24 cellular contexts compared by ENCODE assay signal in genomic region chr9:135299239-135299590, GRCh38.
"Had no signal": no experiment of that assay in that cellular context is flagged by ENCODE, and none has a peak within 500 bp of the region (broad histone marks: within the 10 kb centered on the region; RNA-seq: fewer than 3 reads in every experiment).

No MANE protein-coding gene starts in this region.

- DNase-seq: activated CD4-positive, alpha-beta T cell treated with anti-CD3 and anti-CD28 coated beads for 1 hour; activated CD4-positive, alpha-beta T cell treated with anti-CD3 and anti-CD28 coated beads, Interleukin-2, amount 10 ng/mL, durations not matched to agents 24 days and 14 days; activated CD4-positive, alpha-beta T cell treated with anti-CD3 and anti-CD28 coated beads, Interleukin-2, amount 50 U/mL, for 48 hours; activated gamma-delta T cell treated with Interleukin-2 at 50 U/mL for 16 hours; activated naive CD4-positive, alpha-beta T cell treated with anti-CD3 and anti-CD28 coated beads, Interleukin-2, amount 10 ng/mL, durations not matched to agents 7 days and 5 days; activated naive CD8-positive, alpha-beta T cell treated with anti-CD3 and anti-CD28 coated beads for 36 hours; activated T-cell treated with anti-CD3 and anti-CD28 coated beads, Interleukin-2, amount 50 U/mL, for 4 hours; brain microvascular endothelial cell; Karpas-422; MM.1S; NCI-H1105; NCI-H1436; NCI-H1694 treated with DMSO at 0.1 percent for 48 hours; NCI-H2029 treated with DMSO at 0.1 percent for 48 hours; NCI-H345; NCI-H510A; NCI-H526 treated with DMSO at 0.1 percent for 48 hours; PC-9; SIG-M5; T-helper 17 cell; T-helper 9 cell had no signal

- H3K36me3 ChIP-seq: brain microvascular endothelial cell, cardiac muscle cell had no signal

- H3K36me3 Mint-ChIP-seq: activated naive CD4-positive, alpha-beta T cell treated with anti-CD3 and anti-CD28 coated beads, Interleukin-2, amount 10 ng/mL, durations not matched to agents 7 days and 5 days; activated naive CD8-positive, alpha-beta T cell treated with anti-CD3 and anti-CD28 coated beads for 36 hours; WTC11 had no signal

- H3K27me3 ChIP-seq: brain microvascular endothelial cell, cardiac muscle cell had no signal

- H3K27me3 Mint-ChIP-seq: activated CD4-positive, alpha-beta T cell treated with anti-CD3 and anti-CD28 coated beads, Interleukin-2, amount 10 ng/mL, durations not matched to agents 24 days and 14 days; activated naive CD4-positive, alpha-beta T cell treated with anti-CD3 and anti-CD28 coated beads, Interleukin-2, amount 10 ng/mL, durations not matched to agents 7 days and 5 days; activated naive CD8-positive, alpha-beta T cell treated with anti-CD3 and anti-CD28 coated beads for 36 hours had no signal

- H3K4me1 Mint-ChIP-seq: activated CD4-positive, alpha-beta T cell treated with anti-CD3 and anti-CD28 coated beads, Interleukin-2, amount 10 ng/mL, durations not matched to agents 24 days and 14 days; activated naive CD4-positive, alpha-beta T cell treated with anti-CD3 and anti-CD28 coated beads, Interleukin-2, amount 10 ng/mL, durations not matched to agents 7 days and 5 days; T-helper 17 cell had no signal

- H3K4me2 ChIP-seq: PC-9 had no signal

- H3K4me3 Mint-ChIP-seq: activated CD4-positive, alpha-beta T cell treated with anti-CD3 and anti-CD28 coated beads, Interleukin-2, amount 10 ng/mL, durations not matched to agents 24 days and 14 days; activated naive CD4-positive, alpha-beta T cell treated with anti-CD3 and anti-CD28 coated beads, Interleukin-2, amount 10 ng/mL, durations not matched to agents 7 days and 5 days; activated naive CD8-positive, alpha-beta T cell treated with anti-CD3 and anti-CD28 coated beads for 36 hours; activated T-cell treated with anti-CD3 and anti-CD28 coated beads, Interleukin-2, amount 50 U/mL, for 4 hours; T-helper 17 cell; WTC11 had no signal

- H3K27ac ChIP-seq: brain microvascular endothelial cell, cardiac muscle cell, PC-9 had no signal

- H3K9me3 Mint-ChIP-seq: activated naive CD4-positive, alpha-beta T cell treated with anti-CD3 and anti-CD28 coated beads, Interleukin-2, amount 10 ng/mL, durations not matched to agents 7 days and 5 days; activated naive CD8-positive, alpha-beta T cell treated with anti-CD3 and anti-CD28 coated beads for 36 hours; activated T-cell treated with anti-CD3 and anti-CD28 coated beads, Interleukin-2, amount 50 U/mL, for 4 hours had no signal

- H3K4me3 ChIP-seq: cardiac muscle cell, K562, PC-9 had no signal

- ATAC-seq: activated T-cell treated with anti-CD3 and anti-CD28 coated beads, Interleukin-2, amount 50 U/mL, for 4 hours; K562; T-helper 17 cell; WTC11 had no signal

- H3K27ac Mint-ChIP-seq: activated CD4-positive, alpha-beta T cell treated with anti-CD3 and anti-CD28 coated beads, Interleukin-2, amount 10 ng/mL, durations not matched to agents 24 days and 14 days; activated naive CD4-positive, alpha-beta T cell treated with anti-CD3 and anti-CD28 coated beads, Interleukin-2, amount 10 ng/mL, durations not matched to agents 7 days and 5 days; activated naive CD8-positive, alpha-beta T cell treated with anti-CD3 and anti-CD28 coated beads for 36 hours; T-helper 17 cell; WTC11 had no signal
